14 cellular contexts compared by ENCODE assay signal in the genomic region with DNA sequence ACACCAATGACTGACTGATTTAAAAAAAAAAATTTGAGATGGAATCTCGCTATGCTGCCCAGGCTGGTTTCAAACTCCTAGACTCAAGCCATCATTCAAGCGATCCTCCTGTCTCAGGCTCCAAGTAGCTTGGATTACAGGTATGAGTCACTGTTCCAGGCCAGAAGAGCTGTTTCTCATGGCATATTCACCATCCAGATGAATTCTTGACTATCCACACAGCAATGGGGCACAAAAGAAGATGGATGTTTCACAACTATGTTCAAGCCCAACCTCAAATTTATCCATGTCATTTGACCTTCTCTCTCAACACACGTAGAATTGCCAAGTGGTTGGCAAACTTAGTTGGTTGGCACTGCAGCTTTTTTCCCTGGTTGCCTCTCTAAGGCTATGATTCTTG. TPM values are rescaled to one million over a fixed set of nuclear protein-coding genes. Genes with fewer than 3 reads are reported as not detected.
DNase-seq lines count a peak whose midpoint lies in the region; ATAC-seq and TF ChIP-seq lines count a peak whose summit lies in the region.
"Had no signal": no experiment of that assay in that cellular context is flagged by ENCODE, and none has a peak within 500 bp of the region (broad histone marks: within the 10 kb centered on the region; RNA-seq: fewer than 3 reads in every experiment).

No MANE protein-coding gene starts in this region.

- DNase-seq in EH (ENCODE audit: low read depth) = peak; percentile 65
- DNase-seq in adipocyte (ENCODE audit: low read depth) = peak; percentile 44
- DNase-seq in fibroblast of peridontal ligament (ENCODE audit: extremely low read depth) = peak; percentile 72
- no peak for DNase-seq in sigmoid colon
- no peak for DNase-seq in activated CD4-positive, alpha-beta memory T cell treated with anti-CD3 and anti-CD28 coated beads for 36 hours
- no peak for DNase-seq in activated T-cell treated with anti-CD3 and anti-CD28 coated beads, Interleukin-2, amount 50 U/mL, for 1 hour
- DNase-seq: activated T-cell treated with anti-CD3 and anti-CD28 coated beads for 4 hours; hippocampal formation; stimulated activated CD4-positive, alpha-beta T cell treated with anti-CD3 and anti-CD28 coated beads, Interleukin-15, amount 100 ng/mL, for 24 hours had no signal

- WGBS in sigmoid colon, 2 donors = 92% methylated on average over 3 of the region's 3 CpGs

- H3K36me3 ChIP-seq in adipocyte (ENCODE audit: control insufficient read depth, insufficient read depth, low read length, severe bottlenecking) (peaks cover 13% of the 10 kb centered on the region), sigmoid colon (no peaks in the 10 kb centered on the region)

- no peak for ATAC-seq in GM19328 (IDR thresholded peaks at IDR 0.05; ENCODE audit: unreplicated experiment)
- ATAC-seq in HG02840 (IDR thresholded peaks at IDR 0.05; ENCODE audit: low FRiP score, unreplicated experiment) = no peak
- ATAC-seq: activated CD4-positive, CD25-positive, alpha-beta regulatory T cell treated with anti-CD3 and anti-CD28 coated beads, Interleukin-2, amount 50 U/mL, for 24 hours had no signal

- no peak overlapping the region for H3K4me3 ChIP-seq in adipocyte (ENCODE audit: low read length)
- H3K4me3 ChIP-seq in sigmoid colon = no peak overlapping the region

- peak overlapping the region; percentile 80 to 87 (median 85) for H3K27ac ChIP-seq in sigmoid colon
- H3K27ac ChIP-seq: HL-60 had no signal

- peaks cover 58% of the 10 kb centered on the region for H3K4me1 ChIP-seq in adipocyte (ENCODE audit: control insufficient read depth, insufficient read depth, low read length)
- H3K4me1 ChIP-seq in sigmoid colon = peaks cover 0 to 75% (median 63%) of the 10 kb centered on the region in 4 donors

- H3K27me3 Mint-ChIP-seq in activated CD4-positive, alpha-beta memory T cell treated with anti-CD3 and anti-CD28 coated beads for 36 hours = peaks cover 3% of the 10 kb centered on the region

- no peaks in the 10 kb centered on the region for H3K27me3 ChIP-seq in adipocyte (replicated peaks; ENCODE audit: control insufficient read depth, insufficient read depth, low read length)
- no peaks in the 10 kb centered on the region for H3K27me3 ChIP-seq in sigmoid colon

- CTCF ChIA-PET in activated CD4-positive, alpha-beta memory T cell treated with anti-CD3 and anti-CD28 coated beads for 36 hours (lab: Charles Lee) = no interaction called here

- no peaks in the 10 kb centered on the region for H3K4me1 Mint-ChIP-seq in activated CD4-positive, alpha-beta memory T cell treated with anti-CD3 and anti-CD28 coated beads for 36 hours (ENCODE audit: low read depth)
- H3K4me1 Mint-ChIP-seq: B cell had no signal

- TF ChIP-seq EP300 in sigmoid colon (IDR thresholded peaks at IDR 0.05) = no peak

- intact Hi-C loops in sigmoid colon (cut with DNase I) = loop anchor here (5.0 kb wide), 2 partner anchors 38 to 213 kb away; no protein-coding TSS in a partner anchor
- intact Hi-C loops in activated CD4-positive, alpha-beta memory T cell treated with anti-CD3 and anti-CD28 coated beads for 36 hours (cut with micrococcal nuclease) = no loop called here

- no peak for TF ChIP-seq CTCF in sigmoid colon (IDR thresholded peaks at IDR 0.05)

- no peak overlapping the region for H3K9ac ChIP-seq in adipocyte (ENCODE audit: low read length)

- TF ChIP-seq POLR2A in sigmoid colon (IDR thresholded peaks at IDR 0.05) = no peak

- no peaks in the 10 kb centered on the region for H3K36me3 Mint-ChIP-seq in activated CD4-positive, alpha-beta memory T cell treated with anti-CD3 and anti-CD28 coated beads for 36 hours

- H3K4me3 Mint-ChIP-seq in activated CD4-positive, alpha-beta memory T cell treated with anti-CD3 and anti-CD28 coated beads for 36 hours = no peak overlapping the region
- H3K4me3 Mint-ChIP-seq: B cell had no signal

- H3K9me3 ChIP-seq in adipocyte (ENCODE audit: control insufficient read depth, low read length) = no peaks in the 10 kb centered on the region
- no peaks in the 10 kb centered on the region for H3K9me3 ChIP-seq in sigmoid colon

- POLR2A ChIA-PET in activated CD4-positive, alpha-beta memory T cell treated with anti-CD3 and anti-CD28 coated beads for 36 hours (lab: Charles Lee) = no interaction called here

- H3K27ac Mint-ChIP-seq in activated CD4-positive, alpha-beta memory T cell treated with anti-CD3 and anti-CD28 coated beads for 36 hours = no peak overlapping the region
- H3K27ac Mint-ChIP-seq: B cell had no signal

- no peaks in the 10 kb centered on the region for H3K9me3 Mint-ChIP-seq in activated CD4-positive, alpha-beta memory T cell treated with anti-CD3 and anti-CD28 coated beads for 36 hours

RNA-seq across cellular contexts. Expression of a gene that starts 40.6 kb away (rescaled TPM):
- 10 to 100 TPM; 61.1 to 96.7 (median 69.9) TPM for total RNA-seq in sigmoid colon
- 1 to 10 TPM in 2 of 3 donors, under 1 TPM in 1; 0.69 to 3.4 (median 1.2) TPM for polyA plus RNA-seq in sigmoid colon
- total RNA-seq in activated CD4-positive, alpha-beta memory T cell treated with anti-CD3 and anti-CD28 coated beads for 36 hours = not detected

Comparison
In these comparisons a context has a peak if more than half of its experiments do, and no peak if none do; other contexts are left out.
1. DNase-seq: peak in EH (single experiment), adipocyte (single experiment) and fibroblast of peridontal ligament (single experiment); none in sigmoid colon (single experiment), activated CD4-positive, alpha-beta memory T cell treated with anti-CD3 and anti-CD28 coated beads for 36 hours (single experiment) and activated T-cell treated with anti-CD3 and anti-CD28 coated beads, Interleukin-2, amount 50 U/mL, for 1 hour (single experiment).
2. RNA of a gene that starts 40.6 kb away (total RNA-seq): 61.1 to 96.7 TPM in sigmoid colon; not detected in activated CD4-positive, alpha-beta memory T cell treated with anti-CD3 and anti-CD28 coated beads for 36 hours; every median in the first group is over 10 times any median in the second.